Comparison of ENCODE assay signal across 1 cellular context in the genomic region with DNA sequence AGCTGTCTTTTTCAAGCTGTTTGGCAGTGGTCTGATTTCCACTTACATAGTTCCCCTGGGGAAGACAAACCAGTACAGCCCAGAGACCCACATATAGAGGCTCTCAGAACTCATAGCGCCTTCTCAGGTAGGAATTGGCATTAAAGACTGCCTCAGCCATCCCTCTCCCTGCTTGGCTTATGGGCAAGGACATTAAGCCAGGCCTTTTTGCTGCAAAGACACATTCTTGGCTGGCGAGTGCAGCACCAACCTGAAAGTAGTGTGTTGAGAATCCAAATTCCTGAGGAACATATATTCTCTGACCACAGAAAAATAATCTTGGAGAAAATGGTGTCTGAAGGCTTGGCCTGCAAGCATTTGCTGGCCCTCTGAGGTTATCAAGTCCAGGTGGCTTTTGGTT.
TF ChIP-seq lines count a peak whose summit lies in the region.

No MANE protein-coding gene starts in this region.

TF ChIP-seq in GM23338, 12 proteins besides CTCF, POLR2A, EP300 and RAD21:
- TF ChIP-seq, protein P1, sequence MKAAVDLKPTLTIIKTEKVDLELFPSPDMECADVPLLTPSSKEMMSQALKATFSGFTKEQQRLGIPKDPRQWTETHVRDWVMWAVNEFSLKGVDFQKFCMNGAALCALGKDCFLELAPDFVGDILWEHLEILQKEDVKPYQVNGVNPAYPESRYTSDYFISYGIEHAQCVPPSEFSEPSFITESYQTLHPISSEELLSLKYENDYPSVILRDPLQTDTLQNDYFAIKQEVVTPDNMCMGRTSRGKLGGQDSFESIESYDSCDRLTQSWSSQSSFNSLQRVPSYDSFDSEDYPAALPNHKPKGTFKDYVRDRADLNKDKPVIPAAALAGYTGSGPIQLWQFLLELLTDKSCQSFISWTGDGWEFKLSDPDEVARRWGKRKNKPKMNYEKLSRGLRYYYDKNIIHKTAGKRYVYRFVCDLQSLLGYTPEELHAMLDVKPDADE (IDR thresholded peaks at IDR 0.05): no peak
- no peak for TF ChIP-seq ZNF331 (CRISPR knock-in tag; IDR thresholded peaks at IDR 0.05; ENCODE audit: low read depth)
